32 cellular contexts compared by ENCODE assay signal in genomic region chr5:133579766-133580165, GRCh38. TPM values are rescaled to one million over a fixed set of nuclear protein-coding genes. Genes with fewer than 3 reads are reported as not detected.
"Had no signal": no experiment of that assay in that cellular context is flagged by ENCODE, and none has a peak within 500 bp of the region (broad histone marks: within the 10 kb centered on the region; RNA-seq: fewer than 3 reads in every experiment).

No MANE protein-coding gene starts in this region.

- H3K4me1 Mint-ChIP-seq: activated B cell treated with CpG ODN at 0.5 μM for 24 hours; activated CD4-positive, alpha-beta T cell treated with anti-CD3 and anti-CD28 coated beads, Interleukin-2, amount 10 ng/mL, durations not matched to agents 24 days and 14 days; activated naive CD4-positive, alpha-beta T cell treated with anti-CD3 and anti-CD28 coated beads, Interleukin-2, amount 10 ng/mL, durations not matched to agents 7 days and 5 days; activated naive CD4-positive, alpha-beta T cell treated with anti-CD3 and anti-CD28 coated beads, Interleukin-2, amount 50 U/mL, for 24 hours; activated naive CD8-positive, alpha-beta T cell treated with anti-CD3 and anti-CD28 coated beads, Interleukin-2, amount 10 ng/mL, durations not matched to agents 7 days and 5 days; activated naive CD8-positive, alpha-beta T cell treated with anti-CD3 and anti-CD28 coated beads, Interleukin-2, amount 50 U/mL, for 24 hours; brain; central memory CD8-positive, alpha-beta T cell had no signal

- H3K4me3 Mint-ChIP-seq: activated B cell treated with CpG ODN at 0.5 μM for 24 hours; activated CD4-positive, alpha-beta memory T cell treated with anti-CD3 and anti-CD28 coated beads for 36 hours; activated CD4-positive, alpha-beta T cell treated with anti-CD3 and anti-CD28 coated beads, Interleukin-2, amount 10 ng/mL, durations not matched to agents 24 days and 14 days; activated CD8-positive, alpha-beta T cell treated with anti-CD3 and anti-CD28 coated beads for 36 hours; activated naive CD4-positive, alpha-beta T cell treated with anti-CD3 and anti-CD28 coated beads, Interleukin-2, amount 10 ng/mL, durations not matched to agents 7 days and 5 days; activated naive CD4-positive, alpha-beta T cell treated with anti-CD3 and anti-CD28 coated beads, Interleukin-2, amount 50 U/mL, for 24 hours; activated naive CD8-positive, alpha-beta T cell; activated naive CD8-positive, alpha-beta T cell treated with anti-CD3 and anti-CD28 coated beads, Interleukin-2, amount 10 ng/mL, durations not matched to agents 7 days and 5 days; activated naive CD8-positive, alpha-beta T cell treated with anti-CD3 and anti-CD28 coated beads, Interleukin-2, amount 50 U/mL, for 24 hours; brain; central memory CD8-positive, alpha-beta T cell; T-helper 1 cell treated with Interleukin-12 subunit alpha and Interleukin-12 subunit beta and Interleukin-4 antibody, amounts not matched to agents 30 μg/mL and 1 μg/mL, for 36 hours; T-helper 2 cell treated with Interferon-gamma antibody and Interleukin-4, amounts not matched to agents 5 μg/mL and 100 μg/mL, for 36 hours had no signal

- H3K36me3 Mint-ChIP-seq: activated CD4-positive, alpha-beta memory T cell treated with anti-CD3 and anti-CD28 coated beads for 36 hours; activated naive CD4-positive, alpha-beta T cell treated with anti-CD3 and anti-CD28 coated beads, Interleukin-2, amount 10 ng/mL, durations not matched to agents 7 days and 5 days; activated naive CD4-positive, alpha-beta T cell treated with anti-CD3 and anti-CD28 coated beads, Interleukin-2, amount 50 U/mL, for 24 hours; activated naive CD8-positive, alpha-beta T cell; activated naive CD8-positive, alpha-beta T cell treated with anti-CD3 and anti-CD28 coated beads, Interleukin-2, amount 10 ng/mL, durations not matched to agents 7 days and 5 days; brain had no signal

- DNase-seq: activated B cell treated with CpG ODN at 0.5 μM for 24 hours; activated CD4-positive, alpha-beta memory T cell treated with anti-CD3 and anti-CD28 coated beads for 36 hours; activated CD4-positive, alpha-beta T cell treated with anti-CD3 and anti-CD28 coated beads for 4 hours; activated CD4-positive, alpha-beta T cell treated with anti-CD3 and anti-CD28 coated beads, Interleukin-2, amount 10 ng/mL, durations not matched to agents 24 days and 14 days; activated CD4-positive, alpha-beta T cell treated with anti-CD3 and anti-CD28 coated beads, Interleukin-2, amount 50 U/mL, for 1 hour; activated CD4-positive, alpha-beta T cell treated with anti-CD3 and anti-CD28 coated beads, Interleukin-2, amount 50 U/mL, for 4 hours; activated CD4-positive, CD25-positive, alpha-beta regulatory T cell treated with anti-CD3 and anti-CD28 coated beads, Interleukin-2, amount 50 U/mL, for 72 hours; activated CD8-positive, alpha-beta memory T cell treated with anti-CD3 and anti-CD28 coated beads, Interleukin-2, amount 50 U/mL, for 4 hours; activated CD8-positive, alpha-beta T cell treated with anti-CD3 and anti-CD28 coated beads for 36 hours; activated effector memory CD4-positive, alpha-beta T cell treated with Interleukin-2 at 50 U/mL for 16 hours; activated gamma-delta T cell; activated naive CD4-positive, alpha-beta T cell treated with anti-CD3 and anti-CD28 coated beads, Interleukin-2, amount 10 ng/mL, durations not matched to agents 7 days and 5 days; activated naive CD4-positive, alpha-beta T cell treated with Interleukin-2 at 50 U/mL for 16 hours; activated naive CD8-positive, alpha-beta T cell treated with anti-CD3 and anti-CD28 coated beads, Interleukin-2, amount 10 ng/mL, durations not matched to agents 7 days and 5 days; activated naive CD8-positive, alpha-beta T cell treated with anti-CD3 and anti-CD28 coated beads, Interleukin-2, amount 50 U/mL, for 24 hours; activated T-cell treated with anti-CD3 and anti-CD28 coated beads for 4 hours; activated T-cell treated with anti-CD3 and anti-CD28 coated beads, Interleukin-2, amount 50 U/mL, for 1 hour; activated T-cell treated with anti-CD3 and anti-CD28 coated beads, Interleukin-2, amount 50 U/mL, for 48 hours; amygdala; anterior cingulate cortex; caudate nucleus; T-helper 1 cell; T-helper 2 cell; T-helper 9 cell had no signal

- H3K27ac Mint-ChIP-seq: activated B cell treated with CpG ODN at 0.5 μM for 24 hours; activated CD4-positive, alpha-beta memory T cell treated with anti-CD3 and anti-CD28 coated beads for 36 hours; activated CD4-positive, alpha-beta T cell treated with anti-CD3 and anti-CD28 coated beads, Interleukin-2, amount 10 ng/mL, durations not matched to agents 24 days and 14 days; activated CD8-positive, alpha-beta T cell treated with anti-CD3 and anti-CD28 coated beads for 36 hours; activated naive CD4-positive, alpha-beta T cell treated with anti-CD3 and anti-CD28 coated beads, Interleukin-2, amount 10 ng/mL, durations not matched to agents 7 days and 5 days; activated naive CD4-positive, alpha-beta T cell treated with anti-CD3 and anti-CD28 coated beads, Interleukin-2, amount 50 U/mL, for 24 hours; activated naive CD8-positive, alpha-beta T cell; activated naive CD8-positive, alpha-beta T cell treated with anti-CD3 and anti-CD28 coated beads, Interleukin-2, amount 10 ng/mL, durations not matched to agents 7 days and 5 days; activated naive CD8-positive, alpha-beta T cell treated with anti-CD3 and anti-CD28 coated beads, Interleukin-2, amount 50 U/mL, for 24 hours; activated T-helper 2 cell treated with anti-CD3 and anti-CD28 coated beads, Interferon-gamma antibody, Interleukin-2, Interleukin-4, amounts not matched to agents 10 μg/mL and 5 μg/mL and 100 μg/mL, durations not matched to agents 14 hours and 24 hours and 36 hours; T-helper 1 cell treated with Interleukin-12 subunit alpha and Interleukin-12 subunit beta and Interleukin-4 antibody, amounts not matched to agents 30 μg/mL and 1 μg/mL, for 36 hours; T-helper 2 cell treated with Interferon-gamma antibody and Interleukin-4, amounts not matched to agents 5 μg/mL and 100 μg/mL, for 36 hours had no signal

- H3K9me3 Mint-ChIP-seq: activated B cell treated with CpG ODN at 0.5 μM for 24 hours; activated CD4-positive, alpha-beta memory T cell treated with anti-CD3 and anti-CD28 coated beads for 36 hours; activated CD4-positive, alpha-beta T cell treated with anti-CD3 and anti-CD28 coated beads, Interleukin-2, amount 10 ng/mL, durations not matched to agents 24 days and 14 days; activated CD8-positive, alpha-beta T cell treated with anti-CD3 and anti-CD28 coated beads for 36 hours; activated naive CD4-positive, alpha-beta T cell treated with anti-CD3 and anti-CD28 coated beads, Interleukin-2, amount 10 ng/mL, durations not matched to agents 7 days and 5 days; activated naive CD4-positive, alpha-beta T cell treated with anti-CD3 and anti-CD28 coated beads, Interleukin-2, amount 50 U/mL, for 24 hours; activated naive CD8-positive, alpha-beta T cell treated with anti-CD3 and anti-CD28 coated beads, Interleukin-2, amount 10 ng/mL, durations not matched to agents 7 days and 5 days; activated naive CD8-positive, alpha-beta T cell treated with anti-CD3 and anti-CD28 coated beads, Interleukin-2, amount 50 U/mL, for 24 hours; activated T-helper 2 cell treated with anti-CD3 and anti-CD28 coated beads, Interferon-gamma antibody, Interleukin-2, Interleukin-4, amounts not matched to agents 10 μg/mL and 5 μg/mL and 100 μg/mL, durations not matched to agents 14 hours and 24 hours and 36 hours; central memory CD8-positive, alpha-beta T cell; T-helper 1 cell treated with Interleukin-12 subunit alpha and Interleukin-12 subunit beta and Interleukin-4 antibody, amounts not matched to agents 30 μg/mL and 1 μg/mL, for 36 hours; T-helper 2 cell treated with Interferon-gamma antibody and Interleukin-4, amounts not matched to agents 5 μg/mL and 100 μg/mL, for 36 hours had no signal

- ATAC-seq: activated CD8-positive, alpha-beta T cell treated with anti-CD3 and anti-CD28 coated beads for 36 hours; activated naive CD8-positive, alpha-beta T cell treated with anti-CD3 and anti-CD28 coated beads, Interleukin-2, amount 50 U/mL, for 24 hours had no signal

RNA-seq across cellular contexts. Expression of gene FSTL4, which starts 32.6 kb away (rescaled TPM):
- total RNA-seq: activated CD8-positive, alpha-beta T cell treated with anti-CD3 and anti-CD28 coated beads for 36 hours; bronchial epithelial cell had no signal
